ENCODE assay signal across 28 cellular contexts in genomic region chr10:52499281-52499680, GRCh38.
"Had no signal": no experiment of that assay in that cellular context is flagged by ENCODE, and none has a peak within 500 bp of the region (broad histone marks: within the 10 kb centered on the region; RNA-seq: fewer than 3 reads in every experiment).

No MANE protein-coding gene starts in this region.

- H3K4me3 Mint-ChIP-seq: mesothelial cell of epicardium; naive B cell; natural killer cell treated with Interleukin-12 subunit alpha and Interleukin-12 subunit beta and Interleukin-15 and Interleukin-18, amount 100 ng/mL, for 72 hours; neural crest cell; stimulated activated naive CD8-positive, alpha-beta T cell treated with anti-CD3 and anti-CD28 coated beads, Interleukin-15, amount 100 ng/mL, for 72 hours had no signal

- H3K36me3 ChIP-seq: neutrophil, pancreas, right lobe of liver, suprapubic skin, vagina had no signal

- H3K4me1 Mint-ChIP-seq: mesothelial cell of epicardium; naive B cell; neural crest cell; stimulated activated naive CD8-positive, alpha-beta T cell treated with anti-CD3 and anti-CD28 coated beads, Interleukin-15, amount 100 ng/mL, for 72 hours had no signal

- ATAC-seq: esophagus mucosa; left lobe of liver; mucosa of descending colon; natural killer cell treated with Interleukin-12 subunit alpha and Interleukin-12 subunit beta and Interleukin-15 and Interleukin-18, amount 100 ng/mL, for 72 hours; pancreas; right lobe of liver; stimulated activated naive CD8-positive, alpha-beta T cell treated with anti-CD3 and anti-CD28 coated beads, Interleukin-15, amount 100 ng/mL, for 72 hours had no signal

- H3K4me1 ChIP-seq: pancreas, right lobe of liver, suprapubic skin, vagina had no signal

- H3K4me3 ChIP-seq: dorsolateral prefrontal cortex, lung, mucosa of descending colon, pancreas, right lobe of liver, smooth muscle cell, suprapubic skin, vagina had no signal

- H3K27me3 Mint-ChIP-seq: progenitor cell of endocrine pancreas; stimulated activated naive CD8-positive, alpha-beta T cell treated with anti-CD3 and anti-CD28 coated beads, Interleukin-15, amount 100 ng/mL, for 72 hours had no signal

- DNase-seq: dorsolateral prefrontal cortex; effector CD4-positive, alpha-beta T cell; foreskin fibroblast; kidney; mesenchymal stem cell; naive B cell; right lobe of liver; stimulated activated CD4-positive, alpha-beta T cell treated with anti-CD3 and anti-CD28 coated beads, Interleukin-12 subunit alpha, Interleukin-12 subunit beta, amount 100 ng/mL, for 4 hours; stimulated activated CD4-positive, alpha-beta T cell treated with anti-CD3 and anti-CD28 coated beads, Interleukin-1b, Interleukin-23, amount 100 ng/mL, for 48 hours; stimulated activated CD4-positive, alpha-beta T cell treated with anti-CD3 and anti-CD28 coated beads, Interleukin-4, amount 100 ng/mL, for 1 hour; stimulated activated CD8-positive, alpha-beta memory T cell treated with anti-CD3 and anti-CD28 coated beads, Interleukin-4, amount 100 ng/mL, for 48 hours; stimulated activated naive CD4-positive, alpha-beta T cell; stimulated activated naive CD8-positive, alpha-beta T cell treated with anti-CD3 and anti-CD28 coated beads, Interleukin-15, amount 100 ng/mL, for 72 hours; trophoblast cell had no signal

- H3K9me3 ChIP-seq: neutrophil, pancreas, right lobe of liver, suprapubic skin, vagina had no signal

- H3K27ac ChIP-seq: dorsolateral prefrontal cortex, epithelial cell of prostate, neutrophil, pancreas, right lobe of liver, suprapubic skin, vagina had no signal

- H3K27ac Mint-ChIP-seq: mesothelial cell of epicardium; naive B cell; natural killer cell treated with Interleukin-12 subunit alpha and Interleukin-12 subunit beta and Interleukin-15 and Interleukin-18, amount 100 ng/mL, for 72 hours; progenitor cell of endocrine pancreas; stimulated activated naive CD8-positive, alpha-beta T cell treated with anti-CD3 and anti-CD28 coated beads, Interleukin-15, amount 100 ng/mL, for 72 hours had no signal

- H3K27me3 ChIP-seq: neutrophil, pancreas, right lobe of liver, suprapubic skin, vagina had no signal

- H3K4me2 ChIP-seq: smooth muscle cell had no signal
